In genomic region chr18:57644540-57644939, GRCh38 we compare ENCODE assay signal across 13 cellular contexts. TPM values are rescaled to one million over a fixed set of nuclear protein-coding genes. Genes with fewer than 3 reads are reported as not detected.
A peak's percentile ranks its signal among the peaks of the same experiment; 100 is the strongest.
DNase-seq lines count a peak whose midpoint lies in the region; ATAC-seq, FAIRE-seq and TF ChIP-seq lines count a peak whose summit lies in the region.
"Had no signal": no experiment of that assay in that cellular context is flagged by ENCODE, and none has a peak within 500 bp of the region (broad histone marks: within the 10 kb centered on the region; RNA-seq: fewer than 3 reads in every experiment).

No MANE protein-coding gene starts in this region.

- TF ChIP-seq CTCF in DND-41 (IDR thresholded peaks at IDR 0.05; ENCODE audit: borderline replicate concordance, extremely low read depth, low read length, poor library complexity, severe bottlenecking): peak; percentile 9
- TF ChIP-seq CTCF in NB4 (IDR thresholded peaks at IDR 0.05; ENCODE audit: low read depth, low read length): no peak
- TF ChIP-seq CTCF in K562 (IDR thresholded peaks at IDR 0.05 in 2 of 3, conservative IDR thresholded peaks at IDR 0.05 in 1 of 3; ENCODE audit: insufficient read depth in 2 of 3, low read depth in 1 of 3, low read length in 3 of 3): peak in 1 of 3 experiments; percentile 50; a peak in 3 of 6 replicates
- no peak for TF ChIP-seq CTCF in progenitor cell of endocrine pancreas (IDR thresholded peaks at IDR 0.05; ENCODE audit: unreplicated experiment)

- H3K4me1 ChIP-seq in DND-41 (ENCODE audit: insufficient read depth, low read length) (no peaks in the 10 kb centered on the region), K562 (replicated peaks in 1 of 2; ENCODE audit: control insufficient read depth in 2 of 2, insufficient read depth in 2 of 2, low read length in 2 of 2) (peaks cover 1 to 4% of the 10 kb centered on the region in 2 experiments; a peak in 4 of 5 replicates)
- H3K4me1 ChIP-seq: SJSA1 had no signal

- H3K36me3 Mint-ChIP-seq in progenitor cell of endocrine pancreas (ENCODE audit: insufficient read depth): peaks cover 30% of the 10 kb centered on the region

- H3K4me3 ChIP-seq in DND-41 (ENCODE audit: low read depth in 1 of 2, low read length in 2 of 2) (no peak overlapping the region), NB4 (ENCODE audit: low read depth, low read length) (no peak overlapping the region), K562 (no peak overlapping the region)
- H3K4me3 ChIP-seq: SJSA1 had no signal

- intact Hi-C loops in K562 (cut with micrococcal nuclease): no loop called here

- no peaks in the 10 kb centered on the region for H3K4me1 Mint-ChIP-seq in progenitor cell of endocrine pancreas (ENCODE audit: low read depth)

- no peaks in the 10 kb centered on the region for H3K9me1 ChIP-seq in K562 (ENCODE audit: control insufficient read depth, insufficient read depth, low read length)

- H2AFZ ChIP-seq in DND-41 (ENCODE audit: low read depth, low read length) (no peak overlapping the region), K562 (ENCODE audit: low read depth, low read length) (no peak overlapping the region)

- peak; percentile 27 to 51; a peak in 3 of 4 replicates for TF ChIP-seq RAD21 in K562 (CRISPR knock-in tag; conservative IDR thresholded peaks at IDR 0.05 in 1 of 2, IDR thresholded peaks at IDR 0.05 in 1 of 2)

- POLR2A ChIA-PET in K562 (lab: Yijun Ruan, JAX): no interaction called here

- TF ChIP-seq POLR2A in NB4 (IDR thresholded peaks at IDR 0.05; ENCODE audit: extremely low read depth, insufficient read length) (no peak), K562 (conservative IDR thresholded peaks at IDR 0.05) (no peak)

- H3K4me3 Mint-ChIP-seq in progenitor cell of endocrine pancreas (ENCODE audit: low read depth): no peak overlapping the region
- H3K4me3 Mint-ChIP-seq: activated naive CD4-positive, alpha-beta T cell treated with anti-CD3 and anti-CD28 coated beads, Interleukin-2, amount 50 U/mL, for 24 hours; effector memory CD8-positive, alpha-beta T cell had no signal

- no peak overlapping the region for H3K9ac ChIP-seq in DND-41 (ENCODE audit: low read depth, low read length)
- no peak overlapping the region for H3K9ac ChIP-seq in K562 (ENCODE audit: insufficient read depth in 1 of 2, low read depth in 2 of 2, low read length in 2 of 2)

- no peak for FAIRE-seq in K562 (lab: Jason Lieb, UNC)

- H3K27ac ChIP-seq in DND-41 (ENCODE audit: low read length): no peak overlapping the region
- no peak overlapping the region for H3K27ac ChIP-seq in K562 (ENCODE audit: extremely low read depth, low read depth, low read length)
- H3K27ac ChIP-seq: SJSA1 had no signal

- H3K27ac Mint-ChIP-seq in progenitor cell of endocrine pancreas: no peak overlapping the region
- H3K27ac Mint-ChIP-seq: activated naive CD4-positive, alpha-beta T cell treated with anti-CD3 and anti-CD28 coated beads, Interleukin-2, amount 50 U/mL, for 24 hours had no signal

- H4K20me1 ChIP-seq in DND-41 (ENCODE audit: insufficient read depth, low read length): peaks cover 7% of the 10 kb centered on the region; the same call in 1 of the 2 replicates
- no peaks in the 10 kb centered on the region for H4K20me1 ChIP-seq in K562 (replicated peaks; ENCODE audit: control insufficient read depth, insufficient read depth, low read length)

- peaks cover 27% of the 10 kb centered on the region for H3K36me3 ChIP-seq in DND-41 (ENCODE audit: insufficient read depth, low read length)
- no peaks in the 10 kb centered on the region for H3K36me3 ChIP-seq in K562 (ENCODE audit: control insufficient read depth, insufficient read depth, low read length)

- CTCF ChIA-PET in K562 (lab: Yijun Ruan, JAX; ENCODE audit: low intra/inter-chr PET ratio): interaction anchor here (0.6 to 1.4 kb wide), 2 partner anchors 401 to 477 kb away, joined by 4 to 5 read pairs; no protein-coding TSS in a partner anchor

- no peak for ATAC-seq in DND-41 (ENCODE audit: insufficient read depth, low read depth)
- no peak for ATAC-seq in K562
- no peak for ATAC-seq in GM21390 (IDR thresholded peaks at IDR 0.05; ENCODE audit: unreplicated experiment)
- ATAC-seq in GM18519 (IDR thresholded peaks at IDR 0.05; ENCODE audit: low FRiP score, unreplicated experiment): no peak
- ATAC-seq: effector memory CD8-positive, alpha-beta T cell had no signal

- H3K27me3 ChIP-seq in DND-41 (ENCODE audit: insufficient read depth, low read length, poor library complexity): no peaks in the 10 kb centered on the region
- H3K27me3 ChIP-seq in K562 (ENCODE audit: control insufficient read depth in 2 of 2, insufficient read depth in 2 of 2, low read length in 2 of 2): no peaks in the 10 kb centered on the region
- H3K27me3 ChIP-seq: SJSA1 had no signal

- H3K9me3 ChIP-seq in DND-41 (ENCODE audit: insufficient read depth, low read length, severe bottlenecking) (no peaks in the 10 kb centered on the region), K562 (replicated peaks; ENCODE audit: control insufficient read depth, insufficient read depth, low read depth, low read length) (no peaks in the 10 kb centered on the region)
- H3K9me3 ChIP-seq: SJSA1 had no signal

- H3K27me3 Mint-ChIP-seq in progenitor cell of endocrine pancreas: no peaks in the 10 kb centered on the region
- H3K27me3 Mint-ChIP-seq: activated naive CD4-positive, alpha-beta T cell treated with anti-CD3 and anti-CD28 coated beads, Interleukin-2, amount 50 U/mL, for 24 hours; effector memory CD8-positive, alpha-beta T cell had no signal

- in situ Hi-C loops in K562 (cut with MboI): loop anchor here (25.0 kb wide), 1 partner anchor 218 kb away; no protein-coding TSS in a partner anchor

- DNase-seq in DND-41 (no peak), NB4 (ENCODE audit: low read depth) (peak; percentile 36), K562 (ENCODE audit: extremely low read depth in 1 of 4, low spot score in 3 of 4) (no peak), myocyte (ENCODE audit: low read depth) (peak; percentile 27), progenitor cell of endocrine pancreas (ENCODE audit: low spot score, unreplicated experiment) (no peak), dermis blood vessel endothelial cell (no peak)
- DNase-seq: effector memory CD8-positive, alpha-beta T cell; NCI-H2029 treated with DMSO at 0.1 percent for 48 hours; stimulated activated CD4-positive, alpha-beta T cell treated with anti-CD3 and anti-CD28 coated beads, Interleukin-15, amount 100 ng/mL, for 24 hours had no signal

- peaks cover 4% of the 10 kb centered on the region for H3K9me3 Mint-ChIP-seq in progenitor cell of endocrine pancreas (ENCODE audit: low read depth)
- H3K9me3 Mint-ChIP-seq: activated naive CD4-positive, alpha-beta T cell treated with anti-CD3 and anti-CD28 coated beads, Interleukin-2, amount 50 U/mL, for 24 hours; effector memory CD8-positive, alpha-beta T cell had no signal

- peaks cover 49% of the 10 kb centered on the region for H3K79me2 ChIP-seq in DND-41 (ENCODE audit: insufficient read depth, low read length)
- H3K79me2 ChIP-seq in K562 (ENCODE audit: control insufficient read depth, insufficient read depth, low read length): no peaks in the 10 kb centered on the region

- BruUV-seq in K562 (replicated peaks; lab: Mats Ljungman, UMichigan): no TSS peak

- H3K4me2 ChIP-seq in DND-41 (ENCODE audit: insufficient read depth, low read length) (no peak overlapping the region), K562 (ENCODE audit: insufficient read depth, low read length) (no peak overlapping the region)

- no peak for TF ChIP-seq EP300 in K562 (IDR thresholded peaks at IDR 0.05; ENCODE audit: low read length)

RNA-seq across cellular contexts. Expression of gene NARS1, which starts 22.9 kb away (rescaled TPM):
- 124 and 285 TPM in 2 replicates for total RNA-seq in K562 (2011; cell fraction: chromatin; rRNA removed; ENCODE audit: low replicate concordance)
- total RNA-seq in K562 (2011; cell fraction: nucleolus; rRNA removed): 72.2 and 74.9 TPM in 2 replicates
- total RNA-seq in K562 (2011; cell fraction: nucleoplasm; rRNA removed): 112 and 116 TPM in 2 replicates
- 153 and 232 TPM in 2 replicates for total RNA-seq in K562 (2014; rRNA removed)
- 236 and 274 TPM in 2 replicates for total RNA-seq in K562 (2014; rRNA removed; fragmentation: Illumina TruSeq; extraction: Trizol)
- 267 and 290 TPM in 2 replicates for total RNA-seq in K562 (2015; rRNA removed; fragmentation: Illumina TruSeq; extraction: Trizol)
- total RNA-seq in K562 (2021): 130 and 145 TPM in 2 replicates
- polyA plus RNA-seq in K562 (2011; rRNA removed): 180 and 207 TPM in 2 replicates
- 72.6 and 147 TPM in 2 replicates for polyA plus RNA-seq in K562 (2011; cell fraction: cytosol; rRNA removed)
- polyA plus RNA-seq in K562 (2011; cell fraction: nucleus; rRNA removed): 135 and 213 TPM in 2 replicates
- 170 and 176 TPM in 2 replicates for polyA plus RNA-seq in K562 (2012)
- polyA plus RNA-seq in K562 (2014; fragmentation: Illumina TruSeq; extraction: Trizol): 270 and 293 TPM in 2 replicates
- polyA plus RNA-seq in K562 (2014; fragmentation: Nextera tagmentation; extraction: Ambion mirVana): 100 to 1,000 TPM; 141 to 267 TPM
- polyA plus RNA-seq in K562 (2014; rRNA removed): 186 and 225 TPM in 2 replicates
- 246 and 314 TPM in 2 replicates for polyA minus RNA-seq in K562 (2011; rRNA and poly(A)+ RNA removed)
- polyA minus RNA-seq in K562 (2011; cell fraction: cytosol; rRNA and poly(A)+ RNA removed): 117 and 125 TPM in 2 replicates
- 51.2 and 83.9 TPM in 2 replicates for polyA minus RNA-seq in K562 (2011; cell fraction: nucleus; rRNA and poly(A)+ RNA removed)
- total RNA-seq in myocyte: 207 and 282 TPM in 2 replicates
- 98.4 TPM for polyA plus RNA-seq in myocyte (2012)
- total RNA-seq in progenitor cell of endocrine pancreas: 90.7 and 99.9 TPM in 2 replicates
- 145 and 192 TPM in 2 replicates for total RNA-seq in dermis blood vessel endothelial cell

RNA-seq across cellular contexts. Expression of gene FECH, which starts 58.0 kb away (rescaled TPM):
- 35.2 and 72.3 TPM in 2 replicates for total RNA-seq in K562 (2011; cell fraction: chromatin; rRNA removed; ENCODE audit: low replicate concordance)
- total RNA-seq in K562 (2011; cell fraction: nucleolus; rRNA removed): 30.0 and 48.3 TPM in 2 replicates
- total RNA-seq in K562 (2011; cell fraction: nucleoplasm; rRNA removed): 39.2 and 42.7 TPM in 2 replicates
- total RNA-seq in K562 (2014; rRNA removed): 170 and 212 TPM in 2 replicates
- total RNA-seq in K562 (2014; rRNA removed; fragmentation: Illumina TruSeq; extraction: Trizol): 46.7 and 48.8 TPM in 2 replicates
- 20.2 and 24.1 TPM in 2 replicates for total RNA-seq in K562 (2015; rRNA removed; fragmentation: Illumina TruSeq; extraction: Trizol)
- total RNA-seq in K562 (2021): 64.0 and 67.1 TPM in 2 replicates
- 55.5 and 74.8 TPM in 2 replicates for polyA plus RNA-seq in K562 (2011; rRNA removed)
- 46.0 and 58.0 TPM in 2 replicates for polyA plus RNA-seq in K562 (2011; cell fraction: cytosol; rRNA removed)
- polyA plus RNA-seq in K562 (2011; cell fraction: nucleus; rRNA removed): 56.4 and 69.5 TPM in 2 replicates
- 46.9 and 58.3 TPM in 2 replicates for polyA plus RNA-seq in K562 (2012)
- 73.9 and 79.1 TPM in 2 replicates for polyA plus RNA-seq in K562 (2014; fragmentation: Illumina TruSeq; extraction: Trizol)
- 10 to 100 TPM; 19.8 to 21.1 TPM for polyA plus RNA-seq in K562 (2014; fragmentation: Nextera tagmentation; extraction: Ambion mirVana)
- 56.8 and 84.3 TPM in 2 replicates for polyA plus RNA-seq in K562 (2014; rRNA removed)
- 54.8 and 80.7 TPM in 2 replicates for polyA minus RNA-seq in K562 (2011; rRNA and poly(A)+ RNA removed)
- 42.9 and 49.0 TPM in 2 replicates for polyA minus RNA-seq in K562 (2011; cell fraction: cytosol; rRNA and poly(A)+ RNA removed)
- 27.8 and 29.5 TPM in 2 replicates for polyA minus RNA-seq in K562 (2011; cell fraction: nucleus; rRNA and poly(A)+ RNA removed)
- 52.5 and 79.6 TPM in 2 replicates for total RNA-seq in myocyte
- polyA plus RNA-seq in myocyte (2012): 40.8 TPM
- 25.8 and 27.1 TPM in 2 replicates for total RNA-seq in progenitor cell of endocrine pancreas
- total RNA-seq in dermis blood vessel endothelial cell: 23.8 and 58.0 TPM in 2 replicates

Comparison
In these comparisons a context has a peak if more than half of its experiments do, and no peak if none do; other contexts are left out.
1. DNase-seq: peak in NB4 (single experiment) and myocyte (single experiment); none in DND-41 (single experiment), K562 (0 of 4), progenitor cell of endocrine pancreas (single experiment) and dermis blood vessel endothelial cell (single experiment).